In genomic region chr9:21803674-21804048, GRCh38 we compare ENCODE assay signal across 1 cellular context.
TF ChIP-seq lines count a peak whose summit lies in the region.

No MANE protein-coding gene starts in this region.

TF ChIP-seq in HepG2, 621 proteins besides CTCF, POLR2A, EP300 and RAD21 (continued from another document):
- TF ChIP-seq PRDM15 (CRISPR knock-in tag; IDR thresholded peaks at IDR 0.05): 0 out of 2 replicates have a peak, but pooled peaks have one; percentile 6
- no peak for TF ChIP-seq DZIP1 (CRISPR knock-in tag; IDR thresholded peaks at IDR 0.05)
